Comparison of ENCODE assay signal across 10 cellular contexts in genomic region chr20:37288091-37288490, GRCh38. TPM values are rescaled to one million over a fixed set of nuclear protein-coding genes. Genes with fewer than 3 reads are reported as not detected.
DNase-seq lines count a peak whose midpoint lies in the region; ATAC-seq and TF ChIP-seq lines count a peak whose summit lies in the region.
"Had no signal": no experiment of that assay in that cellular context is flagged by ENCODE, and none has a peak within 500 bp of the region (broad histone marks: within the 10 kb centered on the region; RNA-seq: fewer than 3 reads in every experiment).

No MANE protein-coding gene starts in this region.

- H3F3A ChIP-seq in DOHH2 (ENCODE audit: control insufficient read depth, insufficient read depth), result no peaks in the 10 kb centered on the region

- H4K20me1 ChIP-seq in DOHH2 (ENCODE audit: control insufficient read depth, insufficient read depth, low read depth, low read length), result no peaks in the 10 kb centered on the region

- H3K27ac ChIP-seq in DOHH2 (ENCODE audit: low read depth, low read length), result no peak overlapping the region
- peak overlapping the region; percentile 97 for H3K27ac ChIP-seq in lower lobe of right lung

- peaks cover 19% of the 10 kb centered on the region for H3K36me3 Mint-ChIP-seq in activated T-helper 17 cell treated with anti-CD3 and anti-CD28 coated beads, Interleukin-2, amount 50 U/mL, for 72 hours (ENCODE audit: low read depth)

- peak overlapping the region; percentile 64; the same call in 1 of the 2 replicates for H3K4me2 ChIP-seq in DOHH2 (ENCODE audit: low read length)

- peak; percentile 59 for DNase-seq in AG10803 (ENCODE audit: low read depth)
- DNase-seq in lower lobe of right lung, result peak; percentile 56
- DNase-seq in middle frontal gyrus (ENCODE audit: extremely low spot score, low spot score), result no peak
- DNase-seq in GM19238 (ENCODE audit: insufficient read length, low spot score), result no peak
- DNase-seq in A172 (ENCODE audit: low spot score), result no peak
- DNase-seq: sigmoid colon had no signal

- H3K27me3 ChIP-seq in DOHH2 (ENCODE audit: control insufficient read depth, low read length), result no peaks in the 10 kb centered on the region
- no peaks in the 10 kb centered on the region for H3K27me3 ChIP-seq in lower lobe of right lung (ENCODE audit: low read depth)
- H3K27me3 ChIP-seq: sigmoid colon had no signal

- H3K79me2 ChIP-seq in DOHH2 (ENCODE audit: control insufficient read depth, low read length), result peaks cover 39% of the 10 kb centered on the region

- H3K9me2 ChIP-seq in DOHH2 (replicated peaks; ENCODE audit: control insufficient read depth, low read length), result no peaks in the 10 kb centered on the region

- H3K4me1 Mint-ChIP-seq in activated T-helper 17 cell treated with anti-CD3 and anti-CD28 coated beads, Interleukin-2, amount 50 U/mL, for 72 hours, result peaks cover 14% of the 10 kb centered on the region

- H3K27ac Mint-ChIP-seq in activated T-helper 17 cell treated with anti-CD3 and anti-CD28 coated beads, Interleukin-2, amount 50 U/mL, for 72 hours, result no peak overlapping the region

- TF ChIP-seq CTCF in AG10803 (conservative IDR thresholded peaks at IDR 0.05; ENCODE audit: low read length) (no peak), DOHH2 (IDR thresholded peaks at IDR 0.05; ENCODE audit: low read depth, low read length, poor library complexity, severe bottlenecking) (no peak), lower lobe of right lung (IDR thresholded peaks at IDR 0.05) (no peak)

- H3K36me3 ChIP-seq in DOHH2 (ENCODE audit: control insufficient read depth, low read length), result peaks cover 24% of the 10 kb centered on the region
- no peaks in the 10 kb centered on the region for H3K36me3 ChIP-seq in lower lobe of right lung

- H3K4me3 ChIP-seq in AG10803 (ENCODE audit: low read length) (no peak overlapping the region), DOHH2 (ENCODE audit: low read length) (no peak overlapping the region), lower lobe of right lung (no peak overlapping the region)
- H3K4me3 ChIP-seq: sigmoid colon had no signal

- intact Hi-C loops in lower lobe of right lung (cut with DNase I), result no loop called here

- H3K9me3 ChIP-seq in DOHH2 (ENCODE audit: control insufficient read depth, insufficient read depth, low read length) (no peaks in the 10 kb centered on the region), lower lobe of right lung (no peaks in the 10 kb centered on the region)
- H3K9me3 ChIP-seq: sigmoid colon had no signal

- H3K9me3 Mint-ChIP-seq in activated T-helper 17 cell treated with anti-CD3 and anti-CD28 coated beads, Interleukin-2, amount 50 U/mL, for 72 hours, result no peaks in the 10 kb centered on the region

- H3K4me1 ChIP-seq in DOHH2 (ENCODE audit: control insufficient read depth, low read length) (peaks cover 26% of the 10 kb centered on the region), lower lobe of right lung (peaks cover 31% of the 10 kb centered on the region)

- ATAC-seq in activated T-helper 17 cell treated with anti-CD3 and anti-CD28 coated beads, Interleukin-2, amount 50 U/mL, for 72 hours (replicated peaks), result no peak
- ATAC-seq in lower lobe of right lung (peak; percentile 18 to 52), HG03354 (IDR thresholded peaks at IDR 0.05; ENCODE audit: poor library complexity, severe bottlenecking, unreplicated experiment) (no peak)

- H3K4me3 Mint-ChIP-seq in activated T-helper 17 cell treated with anti-CD3 and anti-CD28 coated beads, Interleukin-2, amount 50 U/mL, for 72 hours, result peak overlapping the region; percentile 81

- H3K27me3 Mint-ChIP-seq in activated T-helper 17 cell treated with anti-CD3 and anti-CD28 coated beads, Interleukin-2, amount 50 U/mL, for 72 hours, result no peaks in the 10 kb centered on the region

RNA-seq across cellular contexts. Expression of gene MANBAL, which starts 1.4 kb away (rescaled TPM):
- total RNA-seq in activated T-helper 17 cell treated with anti-CD3 and anti-CD28 coated beads, Interleukin-2, amount 50 U/mL, for 72 hours, result 10 to 100 TPM; 10.5 to 14.0 TPM
- 28.2 TPM for total RNA-seq in lower lobe of right lung
- total RNA-seq in A172 (2014; rRNA removed; shearing (Covaris generic)), result 11.8 and 15.7 TPM in 2 replicates

RNA-seq across cellular contexts. Expression of gene GHRH, which starts 26.5 kb away (rescaled TPM):
- not detected for total RNA-seq in activated T-helper 17 cell treated with anti-CD3 and anti-CD28 coated beads, Interleukin-2, amount 50 U/mL, for 72 hours
- total RNA-seq in lower lobe of right lung, result not detected
- not detected in 2 replicates for total RNA-seq in A172 (2014; rRNA removed; shearing (Covaris generic))
- total RNA-seq: lung microvascular endothelial cell, sigmoid colon had no signal

RNA-seq across cellular contexts. Expression of gene SRC, which starts 57.8 kb away (rescaled TPM):
- total RNA-seq in activated T-helper 17 cell treated with anti-CD3 and anti-CD28 coated beads, Interleukin-2, amount 50 U/mL, for 72 hours, result 1 to 10 TPM; 5.1 to 6.4 TPM
- total RNA-seq in lower lobe of right lung, result 72.7 TPM
- total RNA-seq in A172 (2014; rRNA removed; shearing (Covaris generic)), result 15.3 and 17.8 TPM in 2 replicates

Comparison
In these comparisons a context has a peak if more than half of its experiments do, and no peak if none do; other contexts are left out.
1. DNase-seq: peak in AG10803 (single experiment) and lower lobe of right lung (single experiment); none in middle frontal gyrus (single experiment), GM19238 (single experiment) and A172 (single experiment).
2. ATAC-seq: peak in lower lobe of right lung (2 of 2); none in activated T-helper 17 cell treated with anti-CD3 and anti-CD28 coated beads, Interleukin-2, amount 50 U/mL, for 72 hours (single experiment) and HG03354 (single experiment).